In genomic region chr4:86529450-86529849, GRCh38 we compare ENCODE assay signal across 23 cellular contexts.
DNase-seq lines count a peak whose midpoint lies in the region; ATAC-seq, FAIRE-seq and TF ChIP-seq lines count a peak whose summit lies in the region.
"Had no signal": no experiment of that assay in that cellular context is flagged by ENCODE, and none has a peak within 500 bp of the region (broad histone marks: within the 10 kb centered on the region; RNA-seq: fewer than 3 reads in every experiment).

No MANE protein-coding gene starts in this region.

- H3K36me3 ChIP-seq in left lung (no peaks in the 10 kb centered on the region), upper lobe of right lung (no peaks in the 10 kb centered on the region)
- H3K36me3 ChIP-seq: Peyer's patch had no signal

- DNase-seq in DMS53 (lab: John Stamatoyannopoulos, UW): peak; percentile 81
- DNase-seq in NCI-H2029 treated with DMSO at 0.1 percent for 48 hours (lab: John Stamatoyannopoulos, UW): peak; percentile 67
- no peak for DNase-seq in left lung
- no peak for DNase-seq in upper lobe of right lung
- DNase-seq in GM12891 (ENCODE audit: insufficient read length, low spot score): no peak
- DNase-seq: C1 segment of cervical spinal cord; CD4-positive, alpha-beta memory T cell; COR-L47; DND-41; NCI-H1048; NCI-H1417; NCI-H1694; NCI-H2081 treated with DMSO at 0.1 percent for 48 hours; NCI-H748 treated with DMSO at 0.1 percent for 48 hours; Peyer's patch; SHP77 treated with DMSO at 0.1 percent for 48 hours; T-helper 1 cell had no signal

- H3K4me3 ChIP-seq in left lung (no peak overlapping the region), upper lobe of right lung (no peak overlapping the region)
- H3K4me3 ChIP-seq: Peyer's patch had no signal

- no peak for TF ChIP-seq CTCF in left lung (IDR thresholded peaks at IDR 0.05)
- no peak for TF ChIP-seq CTCF in upper lobe of right lung (IDR thresholded peaks at IDR 0.05)

- H3K9me3 ChIP-seq in left lung (no peaks in the 10 kb centered on the region), upper lobe of right lung (no peaks in the 10 kb centered on the region)
- H3K9me3 ChIP-seq: Peyer's patch had no signal

- H3K4me1 ChIP-seq in left lung (no peaks in the 10 kb centered on the region), upper lobe of right lung (no peaks in the 10 kb centered on the region)
- H3K4me1 ChIP-seq: Peyer's patch had no signal

- TF ChIP-seq POLR2A in GM12891 (IDR thresholded peaks at IDR 0.05; ENCODE audit: low read depth, low read length): no peak

- intact Hi-C loops in left lung (cut with DNase I): no loop called here
- intact Hi-C loops in upper lobe of right lung (cut with DNase I): no loop called here

- ATAC-seq in left lung (peak; percentile 95), upper lobe of right lung (peak; percentile 90), HG02870 (IDR thresholded peaks at IDR 0.05; ENCODE audit: unreplicated experiment) (no peak), HG03108 (IDR thresholded peaks at IDR 0.05; ENCODE audit: unreplicated experiment) (no peak)
- ATAC-seq: HCT116 had no signal

- no peak for FAIRE-seq in GM12891 (lab: Jason Lieb, UNC)
- FAIRE-seq: GM19239 had no signal

- no peak overlapping the region for H3K27ac ChIP-seq in left lung
- H3K27ac ChIP-seq in upper lobe of right lung: no peak overlapping the region
- H3K27ac ChIP-seq: HL-60, KMS-11, Peyer's patch had no signal

- H3K27me3 ChIP-seq in left lung (no peaks in the 10 kb centered on the region), upper lobe of right lung (no peaks in the 10 kb centered on the region)
- H3K27me3 ChIP-seq: Peyer's patch had no signal

TF ChIP-seq in GM12891, 5 proteins besides CTCF, POLR2A, EP300 and RAD21:
- no peak for TF ChIP-seq POLR2AphosphoS5 (IDR thresholded peaks at IDR 0.05; ENCODE audit: low read depth, low read length)

Comparison
In these comparisons a context has a peak if more than half of its experiments do, and no peak if none do; other contexts are left out.
1. DNase-seq: peak in DMS53 (single experiment) and NCI-H2029 treated with DMSO at 0.1 percent for 48 hours (single experiment); none in left lung (0 of 2), upper lobe of right lung (single experiment) and GM12891 (single experiment).
2. ATAC-seq: peak in left lung (single experiment) and upper lobe of right lung (single experiment); none in HG02870 (single experiment) and HG03108 (single experiment).